18 cellular contexts compared by ENCODE assay signal in genomic region chr15:68436680-68437079, GRCh38.
"Had no signal": no experiment of that assay in that cellular context is flagged by ENCODE, and none has a peak within 500 bp of the region (broad histone marks: within the 10 kb centered on the region; RNA-seq: fewer than 3 reads in every experiment).

No MANE protein-coding gene starts in this region.

- H3K36me3 Mint-ChIP-seq: activated naive CD8-positive, alpha-beta T cell treated with anti-CD3 and anti-CD28 coated beads for 36 hours; mesothelial cell of epicardium; naive thymus-derived CD8-positive, alpha-beta T cell had no signal

- H3K9me3 Mint-ChIP-seq: activated CD4-positive, alpha-beta T cell treated with anti-CD3 and anti-CD28 coated beads, Interleukin-2, amount 10 ng/mL, durations not matched to agents 24 days and 14 days; activated naive CD8-positive, alpha-beta T cell treated with anti-CD3 and anti-CD28 coated beads for 36 hours; activated T-cell treated with anti-CD3 and anti-CD28 coated beads, Interleukin-2, amount 50 U/mL, for 4 hours; activated T-helper 2 cell treated with anti-CD3 and anti-CD28 coated beads, Interferon-gamma antibody, Interleukin-2, Interleukin-4, amounts not matched to agents 10 μg/mL and 5 μg/mL and 100 μg/mL, durations not matched to agents 14 hours and 24 hours and 36 hours; mesothelial cell of epicardium; naive thymus-derived CD8-positive, alpha-beta T cell had no signal

- H3K4me3 ChIP-seq: colonic mucosa, heart right ventricle, lower lobe of right lung, ovary, psoas muscle, right atrium auricular region had no signal

- H3K4me3 Mint-ChIP-seq: activated CD4-positive, alpha-beta T cell treated with anti-CD3 and anti-CD28 coated beads, Interleukin-2, amount 10 ng/mL, durations not matched to agents 24 days and 14 days; activated naive CD8-positive, alpha-beta T cell treated with anti-CD3 and anti-CD28 coated beads for 36 hours; activated T-cell treated with anti-CD3 and anti-CD28 coated beads, Interleukin-2, amount 50 U/mL, for 4 hours; mesothelial cell of epicardium; naive thymus-derived CD8-positive, alpha-beta T cell had no signal

- H3K27ac ChIP-seq: colonic mucosa, epithelial cell of prostate, heart right ventricle, lower lobe of right lung, ovary, psoas muscle, right atrium auricular region had no signal

- H3K27me3 ChIP-seq: ovary, right atrium auricular region had no signal

- H3K4me1 Mint-ChIP-seq: activated CD4-positive, alpha-beta T cell treated with anti-CD3 and anti-CD28 coated beads, Interleukin-2, amount 10 ng/mL, durations not matched to agents 24 days and 14 days; activated naive CD8-positive, alpha-beta T cell treated with anti-CD3 and anti-CD28 coated beads for 36 hours had no signal

- H3K27ac Mint-ChIP-seq: activated CD4-positive, alpha-beta T cell treated with anti-CD3 and anti-CD28 coated beads, Interleukin-2, amount 10 ng/mL, durations not matched to agents 24 days and 14 days; activated naive CD8-positive, alpha-beta T cell treated with anti-CD3 and anti-CD28 coated beads for 36 hours; activated T-helper 2 cell treated with anti-CD3 and anti-CD28 coated beads, Interferon-gamma antibody, Interleukin-2, Interleukin-4, amounts not matched to agents 10 μg/mL and 5 μg/mL and 100 μg/mL, durations not matched to agents 14 hours and 24 hours and 36 hours; mesothelial cell of epicardium; naive thymus-derived CD8-positive, alpha-beta T cell had no signal

- H3K36me3 ChIP-seq: colonic mucosa, heart right ventricle, lower lobe of right lung, ovary, right atrium auricular region had no signal

- H3K4me1 ChIP-seq: colonic mucosa had no signal

- H3K9me3 ChIP-seq: colonic mucosa, heart right ventricle, lower lobe of right lung, ovary, psoas muscle, right atrium auricular region had no signal

- ATAC-seq: activated CD4-positive, CD25-positive, alpha-beta regulatory T cell treated with anti-CD3 and anti-CD28 coated beads, Interleukin-2, amount 50 U/mL, for 24 hours; activated T-cell treated with anti-CD3 and anti-CD28 coated beads, Interleukin-2, amount 50 U/mL, for 4 hours; left colon; lower lobe of right lung; naive thymus-derived CD8-positive, alpha-beta T cell had no signal

- DNase-seq: activated CD4-positive, alpha-beta T cell treated with anti-CD3 and anti-CD28 coated beads, Interleukin-2, amount 10 ng/mL, durations not matched to agents 24 days and 14 days; activated naive CD4-positive, alpha-beta T cell treated with Interleukin-2 at 50 U/mL for 16 hours; activated naive CD8-positive, alpha-beta T cell treated with anti-CD3 and anti-CD28 coated beads for 36 hours; activated T-cell treated with anti-CD3 and anti-CD28 coated beads, Interleukin-2, amount 50 U/mL, for 4 hours; colonic mucosa; heart right ventricle; left colon; lower lobe of right lung; naive thymus-derived CD8-positive, alpha-beta T cell; ovary; stimulated activated CD4-positive, alpha-beta T cell treated with anti-CD3 and anti-CD28 coated beads, Interleukin-4, amount 100 ng/mL, for 24 hours; stimulated activated naive CD4-positive, alpha-beta T cell treated with Interleukin-2 at 50 U/mL for 16 hours had no signal
